1 cellular context compared by ENCODE assay signal in the genomic region with DNA sequence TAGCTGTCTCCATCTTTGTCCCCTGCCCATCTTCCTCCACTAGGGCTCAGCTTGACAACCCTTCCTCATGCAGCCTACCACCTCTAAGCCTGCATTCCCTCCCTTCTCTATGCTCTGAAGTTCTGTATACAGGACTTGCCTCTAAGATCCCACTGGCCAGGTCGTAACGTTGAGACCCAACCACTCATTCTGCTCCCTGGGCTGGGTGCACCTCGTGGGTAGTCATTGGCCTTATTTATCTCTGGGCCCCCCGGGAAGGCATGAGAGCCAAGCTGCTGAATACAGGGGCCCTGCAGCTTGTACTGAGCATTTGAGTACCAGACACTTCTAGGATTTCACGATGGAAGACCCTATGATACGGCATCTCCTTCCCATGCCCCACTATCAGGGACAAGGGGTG.
TF ChIP-seq lines count a peak whose summit lies in the region.

No MANE protein-coding gene starts in this region.

TF ChIP-seq in H1, 55 proteins besides CTCF, POLR2A, EP300 and RAD21:
- no peak for TF ChIP-seq KDM1A (IDR thresholded peaks at IDR 0.05; ENCODE audit: borderline replicate concordance, low read length)
- no peak for TF ChIP-seq SUZ12 (IDR thresholded peaks at IDR 0.05; ENCODE audit: low read length)
- TF ChIP-seq HDAC6 (IDR thresholded peaks at IDR 0.05; ENCODE audit: low read depth, low read length) = no peak
- TF ChIP-seq ASH2L (IDR thresholded peaks at IDR 0.05; ENCODE audit: low read length) = no peak
- TF ChIP-seq, protein P1, sequence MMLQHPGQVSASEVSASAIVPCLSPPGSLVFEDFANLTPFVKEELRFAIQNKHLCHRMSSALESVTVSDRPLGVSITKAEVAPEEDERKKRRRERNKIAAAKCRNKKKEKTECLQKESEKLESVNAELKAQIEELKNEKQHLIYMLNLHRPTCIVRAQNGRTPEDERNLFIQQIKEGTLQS (IDR thresholded peaks at IDR 0.05; ENCODE audit: insufficient read depth, low read depth, low read length) = no peak
- TF ChIP-seq, protein P2, sequence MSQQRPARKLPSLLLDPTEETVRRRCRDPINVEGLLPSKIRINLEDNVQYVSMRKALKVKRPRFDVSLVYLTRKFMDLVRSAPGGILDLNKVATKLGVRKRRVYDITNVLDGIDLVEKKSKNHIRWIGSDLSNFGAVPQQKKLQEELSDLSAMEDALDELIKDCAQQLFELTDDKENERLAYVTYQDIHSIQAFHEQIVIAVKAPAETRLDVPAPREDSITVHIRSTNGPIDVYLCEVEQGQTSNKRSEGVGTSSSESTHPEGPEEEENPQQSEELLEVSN (IDR thresholded peaks at IDR 0.05) = no peak
- no peak for TF ChIP-seq KDM4A (IDR thresholded peaks at IDR 0.05; ENCODE audit: low read depth, low read length, severe bottlenecking)
- no peak for TF ChIP-seq PHF8 (conservative IDR thresholded peaks at IDR 0.05; ENCODE audit: low read depth, low read length)
- TF ChIP-seq HDAC2 (IDR thresholded peaks at IDR 0.05; ENCODE audit: borderline replicate concordance in 1 of 2, low read depth in 2 of 2, low read length in 2 of 2) = no peak
- no peak for TF ChIP-seq SIRT6 (IDR thresholded peaks at IDR 0.05; ENCODE audit: low read length)
- TF ChIP-seq RNF2 (IDR thresholded peaks at IDR 0.05; ENCODE audit: borderline replicate concordance, low read depth, low read length, missing control alignments, poor library complexity, severe bottlenecking) = no peak
- TF ChIP-seq CHD2 (IDR thresholded peaks at IDR 0.05; ENCODE audit: low read length) = no peak
- no peak for TF ChIP-seq POU5F1 (IDR thresholded peaks at IDR 0.05; ENCODE audit: low read depth, low read length)
- TF ChIP-seq CBX5 (IDR thresholded peaks at IDR 0.05; ENCODE audit: low read depth, low read length) = no peak
